In genomic region chr1:56507925-56508522, GRCh38 we compare ENCODE assay signal across 1 cellular context.
TF ChIP-seq lines count a peak whose summit lies in the region.

No MANE protein-coding gene starts in this region.

TF ChIP-seq in HCT116, 20 proteins besides CTCF, POLR2A, EP300 and RAD21 (continued from another document):
- TF ChIP-seq ZBTB33 (IDR thresholded peaks at IDR 0.05; ENCODE audit: extremely low read depth, insufficient replicate concordance, low read length) (no peak), YY1 (IDR thresholded peaks at IDR 0.05; ENCODE audit: extremely low read depth, insufficient replicate concordance, low read depth, low read length) (no peak), MAX (IDR thresholded peaks at IDR 0.05) (no peak), ZNF274 (IDR thresholded peaks at IDR 0.05; ENCODE audit: low read depth, low read length) (no peak), EGR1 (IDR thresholded peaks at IDR 0.05; ENCODE audit: low read depth) (no peak)
